ENCODE assay signal across 21 cellular contexts in the genomic region with DNA sequence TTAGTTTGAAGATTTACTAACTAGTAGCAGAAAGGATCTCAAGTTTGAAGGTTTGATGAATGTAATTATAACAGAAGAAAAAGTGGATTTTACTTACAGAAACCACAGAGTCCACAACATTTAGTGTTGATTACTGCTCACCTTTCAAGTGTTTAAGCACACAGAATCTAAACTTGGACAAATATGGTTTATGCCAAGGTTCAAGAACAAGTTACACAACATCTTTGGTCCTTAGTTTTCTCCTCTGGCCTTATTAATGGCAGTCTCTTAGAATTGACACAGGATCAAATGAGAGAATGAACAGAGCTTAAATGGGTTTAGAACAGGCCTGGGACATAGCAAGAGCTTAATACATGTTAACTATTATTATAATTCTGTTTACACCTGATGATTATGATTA.
"Had no signal": no experiment of that assay in that cellular context is flagged by ENCODE, and none has a peak within 500 bp of the region (broad histone marks: within the 10 kb centered on the region; RNA-seq: fewer than 3 reads in every experiment).

No MANE protein-coding gene starts in this region.

- H3K4me3 ChIP-seq: MG63, SJCRH30 had no signal

- ATAC-seq: Panc1, PC-3, SK-N-SH treated with all-trans-retinoic acid at 6 μM for 48 hours had no signal

- H3K9me3 ChIP-seq: MG63 had no signal

- DNase-seq: IMR-90, Karpas-422, KG1, MG63, NCI-H1092, NCI-H1105 treated with DMSO at 0.1 percent for 48 hours, NCI-H1417 treated with DMSO at 0.1 percent for 48 hours, NCI-H187, NCI-H2029 treated with DMSO at 0.1 percent for 48 hours, NCI-H2171 treated with DMSO at 0.1 percent for 48 hours, NCI-H345, NCI-H446 treated with DMSO at 0.1 percent for 48 hours, NCI-H510A treated with DMSO at 0.1 percent for 48 hours, NCI-H526, PC-3, SHP77, SJCRH30, T-helper 1 cell had no signal

- H3K4me1 ChIP-seq: SJCRH30 had no signal

- H3K27me3 ChIP-seq: MG63, SJCRH30 had no signal

- H3K36me3 ChIP-seq: MG63, SJCRH30 had no signal

- H3K27ac ChIP-seq: RWPE1, SJCRH30 had no signal
